ENCODE assay signal across 12 cellular contexts in genomic region chr7:28813238-28813962, GRCh38.
DNase-seq lines count a peak whose midpoint lies in the region; ATAC-seq, FAIRE-seq and TF ChIP-seq lines count a peak whose summit lies in the region.
"Had no signal": no experiment of that assay in that cellular context is flagged by ENCODE, and none has a peak within 500 bp of the region (broad histone marks: within the 10 kb centered on the region; RNA-seq: fewer than 3 reads in every experiment).

No MANE protein-coding gene starts in this region.

- WGBS in pancreas, 2 donors = 75 to 77% methylated on average over 7 of the region's 7 CpGs

- H3K9me3 ChIP-seq in vagina (no peaks in the 10 kb centered on the region), pancreas (no peaks in the 10 kb centered on the region)
- H3K9me3 ChIP-seq: SJSA1, tibial artery had no signal

- no peak for TF ChIP-seq POLR2A in vagina (IDR thresholded peaks at IDR 0.05)

- ATAC-seq in pancreas = no peak

- DNase-seq in HFF-Myc (ENCODE audit: extremely low read depth, low read depth) (peak; percentile 41), NCI-H1092 treated with DMSO at 0.1 percent for 48 hours (lab: John Stamatoyannopoulos, UW) (peak; percentile 99), cerebellar cortex (ENCODE audit: low spot score) (peak; percentile 90), pons (ENCODE audit: low spot score) (peak; percentile 19), vagina (ENCODE audit: extremely low spot score in 2 of 2) (no peak), T-helper 9 cell (no peak), pancreas (no peak)
- DNase-seq: activated CD4-positive, alpha-beta T cell treated with anti-CD3 and anti-CD28 coated beads, Interleukin-2, amount 50 U/mL, for 48 hours; NCI-H82; stimulated activated CD4-positive, alpha-beta T cell treated with anti-CD3 and anti-CD28 coated beads, Interleukin-2, amount 100 ng/mL, for 24 hours; tibial artery had no signal

- no peak for FAIRE-seq in pancreas (lab: Jason Lieb, UNC)

- H3K27ac ChIP-seq in vagina = no peak overlapping the region
- no peak overlapping the region for H3K27ac ChIP-seq in pancreas
- H3K27ac ChIP-seq: SJSA1, tibial artery had no signal

- H3K36me3 ChIP-seq in vagina (no peaks in the 10 kb centered on the region), pancreas (no peaks in the 10 kb centered on the region)
- H3K36me3 ChIP-seq: SJSA1 had no signal

- no peak for TF ChIP-seq CTCF in HFF-Myc (IDR thresholded peaks at IDR 0.05; ENCODE audit: low read depth, low read length, missing control alignments)
- no peak for TF ChIP-seq CTCF in vagina (IDR thresholded peaks at IDR 0.05)
- no peak for TF ChIP-seq CTCF in pancreas (IDR thresholded peaks at IDR 0.05)

- H3K27me3 ChIP-seq in vagina (no peaks in the 10 kb centered on the region), pancreas (no peaks in the 10 kb centered on the region)
- H3K27me3 ChIP-seq: SJSA1, tibial artery had no signal

- H3K4me3 ChIP-seq in HFF-Myc (replicated peaks; ENCODE audit: low read depth, low read length) (no peak overlapping the region), vagina (no peak overlapping the region), pancreas (no peak overlapping the region)
- H3K4me3 ChIP-seq: SJSA1, tibial artery had no signal

- H3K4me1 ChIP-seq in vagina (no peaks in the 10 kb centered on the region), pancreas (no peaks in the 10 kb centered on the region)
- H3K4me1 ChIP-seq: SJSA1 had no signal

- intact Hi-C loops in vagina (cut with DNase I) = loop anchor here (5.0 kb wide), 1 partner anchor 111 kb away; no protein-coding TSS in a partner anchor
- intact Hi-C loops in pancreas (cut with DNase I) = no loop called here

Comparison
In these comparisons a context has a peak if more than half of its experiments do, and no peak if none do; other contexts are left out.
1. DNase-seq: peak in HFF-Myc (single experiment), NCI-H1092 treated with DMSO at 0.1 percent for 48 hours (single experiment), cerebellar cortex (single experiment) and pons (single experiment); none in vagina (0 of 2), T-helper 9 cell (single experiment) and pancreas (0 of 6).